Comparison of ENCODE assay signal across 11 cellular contexts in genomic region chr1:7948950-7949349, GRCh38. TPM values are rescaled to one million over a fixed set of nuclear protein-coding genes. Genes with fewer than 3 reads are reported as not detected.
DNase-seq lines count a peak whose midpoint lies in the region; ATAC-seq and TF ChIP-seq lines count a peak whose summit lies in the region.
"Had no signal": no experiment of that assay in that cellular context is flagged by ENCODE, and none has a peak within 500 bp of the region (broad histone marks: within the 10 kb centered on the region; RNA-seq: fewer than 3 reads in every experiment).

No MANE protein-coding gene starts in this region.

- no peaks in the 10 kb centered on the region for H3K27me3 Mint-ChIP-seq in activated CD8-positive, alpha-beta T cell treated with anti-CD3 and anti-CD28 coated beads for 36 hours
- H3K27me3 Mint-ChIP-seq: activated B cell treated with CpG ODN at 0.5 μM for 24 hours had no signal

- peak overlapping the region; percentile 51 for H3K4me3 Mint-ChIP-seq in activated CD8-positive, alpha-beta T cell treated with anti-CD3 and anti-CD28 coated beads for 36 hours
- H3K4me3 Mint-ChIP-seq: activated B cell treated with CpG ODN at 0.5 μM for 24 hours had no signal

- TF ChIP-seq CTCF in activated CD8-positive, alpha-beta T cell treated with anti-CD3 and anti-CD28 coated beads for 36 hours (IDR thresholded peaks at IDR 0.05), result no peak
- TF ChIP-seq CTCF in omental fat pad (IDR thresholded peaks at IDR 0.05) (no peak), GM13976 (IDR thresholded peaks at IDR 0.05; ENCODE audit: borderline replicate concordance, control extremely low read depth, extremely low read depth, insufficient read depth, missing control alignments) (no peak)

- CTCF ChIA-PET in activated CD8-positive, alpha-beta T cell treated with anti-CD3 and anti-CD28 coated beads for 36 hours (lab: Charles Lee), result interaction anchor here (0.8 to 2.8 kb wide), 11 partner anchors 9 to 141 kb away, joined by 3 to 12 read pairs (median 4); partner anchors contain the start of gene TNFRSF9

- DNase-seq in 8988T (peak; percentile 28), GM04504 (ENCODE audit: low read depth) (peak; percentile 56), omental fat pad (ENCODE audit: low spot score) (no peak), GM13976 (ENCODE audit: low spot score) (no peak)
- DNase-seq in activated CD8-positive, alpha-beta T cell treated with anti-CD3 and anti-CD28 coated beads for 36 hours, result peak; percentile 61
- DNase-seq: activated B cell treated with CpG ODN at 0.5 μM for 24 hours, DMS 273 treated with DMSO at 0.1 percent for 48 hours, NCI-H446 treated with DMSO at 0.1 percent for 48 hours had no signal

- peak; percentile 75 for ATAC-seq in activated CD8-positive, alpha-beta T cell treated with anti-CD3 and anti-CD28 coated beads for 36 hours
- ATAC-seq in esophagus mucosa (peak; percentile 44), HG02763 (IDR thresholded peaks at IDR 0.05; ENCODE audit: unreplicated experiment) (no peak), GM21423 (IDR thresholded peaks at IDR 0.05; ENCODE audit: unreplicated experiment) (no peak), omental fat pad (ENCODE audit: low FRiP score) (no peak)

- H3K4me1 Mint-ChIP-seq in activated CD8-positive, alpha-beta T cell treated with anti-CD3 and anti-CD28 coated beads for 36 hours (ENCODE audit: low read depth), result peaks cover 54% of the 10 kb centered on the region

- POLR2A ChIA-PET in activated CD8-positive, alpha-beta T cell treated with anti-CD3 and anti-CD28 coated beads for 36 hours (lab: Charles Lee), result interaction anchor here (0.8 to 2.9 kb wide), 9 partner anchors 9 to 32 kb away, joined by 3 to 21 read pairs (median 5); partner anchors contain the start of genes PARK7 and TNFRSF9

- in situ Hi-C loops in GM13976 (cut with MboI; ENCODE audit: low sequenced_read_pairs, unreplicated experiment), result no loop called here

- no peaks in the 10 kb centered on the region for H3K36me3 Mint-ChIP-seq in activated CD8-positive, alpha-beta T cell treated with anti-CD3 and anti-CD28 coated beads for 36 hours (ENCODE audit: low read depth)

- H3K27ac Mint-ChIP-seq in activated CD8-positive, alpha-beta T cell treated with anti-CD3 and anti-CD28 coated beads for 36 hours, result peak overlapping the region; percentile 90
- H3K27ac Mint-ChIP-seq: activated B cell treated with CpG ODN at 0.5 μM for 24 hours had no signal

- H3K9me3 Mint-ChIP-seq in activated CD8-positive, alpha-beta T cell treated with anti-CD3 and anti-CD28 coated beads for 36 hours, result no peaks in the 10 kb centered on the region
- H3K9me3 Mint-ChIP-seq: activated B cell treated with CpG ODN at 0.5 μM for 24 hours had no signal

- intact Hi-C loops in activated CD8-positive, alpha-beta T cell treated with anti-CD3 and anti-CD28 coated beads for 36 hours (cut with micrococcal nuclease), result no loop called here

RNA-seq across cellular contexts. Expression of gene TNFRSF9, which starts 8.3 kb away (rescaled TPM):
- 100 to 1,000 TPM; 214 to 219 TPM for total RNA-seq in activated CD8-positive, alpha-beta T cell treated with anti-CD3 and anti-CD28 coated beads for 36 hours
- total RNA-seq in esophagus mucosa (0.16 TPM), omental fat pad (1 to 10 TPM in 1 of 4 donors, under 1 TPM in 3; 0.44 to 1.1 (median 0.63) TPM)

RNA-seq across cellular contexts. Expression of gene PARK7, which starts 12.6 kb away (rescaled TPM):
- 100 to 1,000 TPM; 539 to 552 TPM for total RNA-seq in activated CD8-positive, alpha-beta T cell treated with anti-CD3 and anti-CD28 coated beads for 36 hours
- total RNA-seq in esophagus mucosa, result 170 TPM
- total RNA-seq in omental fat pad, result 100 to 1,000 TPM; 151 to 260 (median 216) TPM

Comparison
In these comparisons a context has a peak if more than half of its experiments do, and no peak if none do; other contexts are left out.
1. DNase-seq: peak in 8988T (single experiment), GM04504 (single experiment) and activated CD8-positive, alpha-beta T cell treated with anti-CD3 and anti-CD28 coated beads for 36 hours (single experiment); none in omental fat pad (single experiment) and GM13976 (single experiment).
2. ATAC-seq: peak in activated CD8-positive, alpha-beta T cell treated with anti-CD3 and anti-CD28 coated beads for 36 hours (single experiment) and esophagus mucosa (single experiment); none in HG02763 (single experiment), GM21423 (single experiment) and omental fat pad (single experiment).
3. RNA of gene TNFRSF9, which starts 8.3 kb away (total RNA-seq): 214 to 219 TPM in activated CD8-positive, alpha-beta T cell treated with anti-CD3 and anti-CD28 coated beads for 36 hours; 0.44 to 1.1 TPM in omental fat pad and 0.16 TPM in esophagus mucosa (single experiment); every median in the first group is over 100 times any median in the second.